In genomic region chr5:134460551-134460950, GRCh38 we compare ENCODE assay signal across 35 cellular contexts. TPM values are rescaled to one million over a fixed set of nuclear protein-coding genes. Genes with fewer than 3 reads are reported as not detected.
A peak's percentile ranks its signal among the peaks of the same experiment; 100 is the strongest.
DNase-seq lines count a peak whose midpoint lies in the region; ATAC-seq, FAIRE-seq and TF ChIP-seq lines count a peak whose summit lies in the region.
"Had no signal": no experiment of that assay in that cellular context is flagged by ENCODE, and none has a peak within 500 bp of the region (broad histone marks: within the 10 kb centered on the region; RNA-seq: fewer than 3 reads in every experiment).

No MANE protein-coding gene starts in this region.

- H3K79me2 ChIP-seq in SK-N-SH (ENCODE audit: insufficient read depth): no peaks in the 10 kb centered on the region
- no peaks in the 10 kb centered on the region for H3K79me2 ChIP-seq in HepG2 (ENCODE audit: insufficient read depth, low read length)
- H3K79me2 ChIP-seq in PC-3 (ENCODE audit: low read length): no peaks in the 10 kb centered on the region

- H3K27ac Mint-ChIP-seq in stimulated activated naive B cell treated with anti-CD40 and anti-IgM and Interleukin-4, amounts not matched to agents 10 μg/mL and 1 μg/mL and 100 μg/mL, for 72 hours: peak overlapping the region; percentile 62
- H3K27ac Mint-ChIP-seq: activated CD4-positive, alpha-beta T cell treated with anti-CD3 and anti-CD28 coated beads for 36 hours; activated T-helper 17 cell treated with anti-CD3 and anti-CD28 coated beads, Interleukin-2, amount 50 U/mL, for 72 hours; B cell; brain; immature natural killer cell had no signal

- no peaks in the 10 kb centered on the region for H3K27me3 ChIP-seq in right atrium auricular region
- no peaks in the 10 kb centered on the region for H3K27me3 ChIP-seq in SK-N-SH (ENCODE audit: insufficient read depth)
- H3K27me3 ChIP-seq in HepG2 (ENCODE audit: control insufficient read depth in 1 of 2, insufficient read depth in 2 of 2, low read length in 2 of 2): peaks cover 0 to 14% of the 10 kb centered on the region in 2 experiments; a peak in 3 of 5 replicates
- no peaks in the 10 kb centered on the region for H3K27me3 ChIP-seq in PC-3 (ENCODE audit: low read length)
- H3K27me3 ChIP-seq: dorsolateral prefrontal cortex, gastroesophageal sphincter, tibial nerve had no signal

- TF ChIP-seq RAD21 in SK-N-SH (IDR thresholded peaks at IDR 0.05; ENCODE audit: low read length) (no peak), HepG2 (CRISPR knock-in tag; IDR thresholded peaks at IDR 0.05) (no peak)

- no peaks in the 10 kb centered on the region for H3K9me2 ChIP-seq in SK-N-SH
- no peaks in the 10 kb centered on the region for H3K9me2 ChIP-seq in PC-3 (replicated peaks; ENCODE audit: low read length)

- H3F3A ChIP-seq in SK-N-SH (replicated peaks; ENCODE audit: insufficient read depth) (peaks cover 6% of the 10 kb centered on the region), PC-3 (ENCODE audit: low read length, unreplicated experiment) (no peaks in the 10 kb centered on the region)

- H4K20me1 ChIP-seq in SK-N-SH (ENCODE audit: insufficient read depth) (no peaks in the 10 kb centered on the region), HepG2 (ENCODE audit: insufficient read depth, low read length) (no peaks in the 10 kb centered on the region), PC-3 (ENCODE audit: low read length) (no peaks in the 10 kb centered on the region)

- TF ChIP-seq CTCF in right atrium auricular region (IDR thresholded peaks at IDR 0.05) (no peak), SK-N-SH (IDR thresholded peaks at IDR 0.05) (no peak), HepG2 (CRISPR knock-in tag; IDR thresholded peaks at IDR 0.05) (no peak), PC-3 (conservative IDR thresholded peaks at IDR 0.05; ENCODE audit: low read depth, low read length) (no peak)

- H3K9me3 ChIP-seq in right atrium auricular region: no peaks in the 10 kb centered on the region
- no peaks in the 10 kb centered on the region for H3K9me3 ChIP-seq in SK-N-SH
- no peaks in the 10 kb centered on the region for H3K9me3 ChIP-seq in HepG2 (ENCODE audit: low read length)
- no peaks in the 10 kb centered on the region for H3K9me3 ChIP-seq in PC-3 (ENCODE audit: low read length)
- H3K9me3 ChIP-seq: gastroesophageal sphincter, HAP-1, tibial nerve had no signal

- H3K9me3 Mint-ChIP-seq in stimulated activated naive B cell treated with anti-CD40 and anti-IgM and Interleukin-4, amounts not matched to agents 10 μg/mL and 1 μg/mL and 100 μg/mL, for 72 hours: no peaks in the 10 kb centered on the region
- H3K9me3 Mint-ChIP-seq: activated T-helper 17 cell treated with anti-CD3 and anti-CD28 coated beads, Interleukin-2, amount 50 U/mL, for 72 hours; immature natural killer cell had no signal

- H3K36me3 ChIP-seq in right atrium auricular region (no peaks in the 10 kb centered on the region), SK-N-SH (replicated peaks in 1 of 2; ENCODE audit: control insufficient read depth in 1 of 2, insufficient read depth in 2 of 2, low read length in 1 of 2) (no peaks in the 10 kb centered on the region), HepG2 (replicated peaks in 1 of 2; ENCODE audit: control insufficient read depth in 1 of 2, insufficient read depth in 2 of 2, low read length in 2 of 2) (no peaks in the 10 kb centered on the region), PC-3 (ENCODE audit: low read depth, low read length) (no peaks in the 10 kb centered on the region)
- H3K36me3 ChIP-seq: gastroesophageal sphincter, HAP-1, tibial nerve had no signal

- no peaks in the 10 kb centered on the region for H3K36me3 Mint-ChIP-seq in stimulated activated naive B cell treated with anti-CD40 and anti-IgM and Interleukin-4, amounts not matched to agents 10 μg/mL and 1 μg/mL and 100 μg/mL, for 72 hours
- H3K36me3 Mint-ChIP-seq: brain, immature natural killer cell had no signal

- H3K27ac ChIP-seq in right atrium auricular region (peak overlapping the region; percentile 80 to 99), SK-N-SH (ENCODE audit: low read depth in 2 of 2, low read length in 1 of 2) (no peak overlapping the region), HepG2 (ENCODE audit: extremely low read length, insufficient read depth, low read length) (no peak overlapping the region), PC-3 (ENCODE audit: low read length) (no peak overlapping the region)
- H3K27ac ChIP-seq: dorsolateral prefrontal cortex, gastroesophageal sphincter, tibial nerve had no signal

- H2AFZ ChIP-seq in SK-N-SH (ENCODE audit: low read depth) (no peak overlapping the region), HepG2 (ENCODE audit: low read length) (no peak overlapping the region), PC-3 (ENCODE audit: low read length) (no peak overlapping the region)

- no peak for TF ChIP-seq POLR2A in HepG2 (IDR thresholded peaks at IDR 0.05; ENCODE audit: insufficient read depth in 1 of 2, low read depth in 2 of 2, low read length in 2 of 2)

- CTCF ChIA-PET in SK-N-SH (lab: Yijun Ruan, JAX) (no interaction called here), HepG2 (lab: Yijun Ruan, JAX; ENCODE audit: low intra/inter-chr PET ratio, low total read pairs) (no interaction called here), PC-3 (lab: Charles Lee) (no interaction called here)

- no peak for ATAC-seq in left ventricle myocardium superior
- ATAC-seq in HepG2: no peak
- ATAC-seq in stimulated activated naive B cell treated with anti-CD40 and anti-IgM and Interleukin-4, amounts not matched to agents 10 μg/mL and 1 μg/mL and 100 μg/mL, for 72 hours (replicated peaks): no peak
- ATAC-seq in PC-3: no peak
- ATAC-seq: activated CD4-positive, alpha-beta T cell treated with anti-CD3 and anti-CD28 coated beads for 36 hours; activated T-helper 17 cell treated with anti-CD3 and anti-CD28 coated beads, Interleukin-2, amount 50 U/mL, for 72 hours; gastroesophageal sphincter; GM12878; left colon; right cardiac atrium had no signal

- no TSS peak for BruUV-seq in HepG2 (replicated peaks; lab: Mats Ljungman, UMichigan)
- no TSS peak for BruUV-seq in PC-3 (replicated peaks; lab: Mats Ljungman, UMichigan)

- H3K4me3 Mint-ChIP-seq in stimulated activated naive B cell treated with anti-CD40 and anti-IgM and Interleukin-4, amounts not matched to agents 10 μg/mL and 1 μg/mL and 100 μg/mL, for 72 hours: no peak overlapping the region
- H3K4me3 Mint-ChIP-seq: activated CD4-positive, alpha-beta T cell treated with anti-CD3 and anti-CD28 coated beads for 36 hours; activated T-helper 17 cell treated with anti-CD3 and anti-CD28 coated beads, Interleukin-2, amount 50 U/mL, for 72 hours; B cell; brain; immature natural killer cell had no signal

- no peak overlapping the region for H3K4me2 ChIP-seq in SK-N-SH
- H3K4me2 ChIP-seq in HepG2 (ENCODE audit: low read depth, low read length): no peak overlapping the region
- H3K4me2 ChIP-seq in PC-3 (ENCODE audit: low read length): no peak overlapping the region

- peaks cover 18 to 43% of the 10 kb centered on the region in 2 donors for H3K4me1 Mint-ChIP-seq in stimulated activated naive B cell treated with anti-CD40 and anti-IgM and Interleukin-4, amounts not matched to agents 10 μg/mL and 1 μg/mL and 100 μg/mL, for 72 hours
- H3K4me1 Mint-ChIP-seq: activated T-helper 17 cell treated with anti-CD3 and anti-CD28 coated beads, Interleukin-2, amount 50 U/mL, for 72 hours; brain had no signal

- intact Hi-C loops in left ventricle myocardium superior (cut with micrococcal nuclease) (no loop called here), HepG2 (cut with micrococcal nuclease; ENCODE audit: unreplicated experiment) (no loop called here), PC-3 (cut with micrococcal nuclease) (no loop called here)

- in situ Hi-C loops in HepG2 (cut with HindIII; ENCODE audit: extremely low pct_ligation_motif_present, low pct_unique_long_range_greater_than_20kb): no loop called here

- DNase-seq in right atrium auricular region (ENCODE audit: low spot score) (no peak), left ventricle myocardium superior (no peak), SK-N-SH (no peak), HepG2 (ENCODE audit: low spot score) (no peak), nucleus accumbens (lab: John Stamatoyannopoulos, UW) (no peak), PC-3 (no peak), T-helper 2 cell (no peak)
- no peak for DNase-seq in stimulated activated naive B cell treated with anti-CD40 and anti-IgM and Interleukin-4, amounts not matched to agents 10 μg/mL and 1 μg/mL and 100 μg/mL, for 72 hours
- DNase-seq: activated CD4-positive, alpha-beta T cell treated with anti-CD3 and anti-CD28 coated beads for 36 hours; activated naive CD4-positive, alpha-beta T cell treated with anti-CD3 and anti-CD28 coated beads, Interleukin-2, amount 50 U/mL, for 16 hours; amniotic stem cell; DMS153; dorsolateral prefrontal cortex; hypothalamus; immature natural killer cell; KBM-7; NCI-H1417; NCI-H2081 treated with DMSO at 0.1 percent for 48 hours; NCI-H2227 treated with DMSO at 0.1 percent for 48 hours; NCI-H526; Right ventricle myocardium superior; stimulated activated CD4-positive, alpha-beta T cell treated with anti-CD3 and anti-CD28 coated beads, Interleukin-12 subunit alpha, Interleukin-12 subunit beta, amount 100 ng/mL, for 4 hours; stimulated activated CD4-positive, alpha-beta T cell treated with anti-CD3 and anti-CD28 coated beads, Interleukin-4, amount 100 ng/mL, for 1 hour had no signal

- POLR2A ChIA-PET in SK-N-SH (lab: Yijun Ruan, JAX): no interaction called here
- POLR2A ChIA-PET in HepG2 (lab: Yijun Ruan, JAX): interaction anchor here (1.6 kb wide), 1 partner anchor 51 kb away, joined by 3 read pairs; no protein-coding TSS in a partner anchor
- POLR2A ChIA-PET in PC-3 (lab: Charles Lee; ENCODE audit: unreplicated experiment): no interaction called here

- no peak for FAIRE-seq in HepG2 (lab: Jason Lieb, UNC)
- FAIRE-seq: A204.1, endometrium, GM12878, HTR-8/SVneo had no signal

- 73% methylated on average over 7 of the region's 8 CpGs for WGBS in SK-N-SH (ENCODE audit: low lambda C conversion rate)
- 27% methylated on average over 7 of the region's 8 CpGs for WGBS in HepG2 (ENCODE audit: low lambda C conversion rate)

- TF ChIP-seq EP300 in SK-N-SH (IDR thresholded peaks at IDR 0.05; ENCODE audit: borderline replicate concordance in 1 of 2, low read depth in 1 of 2, low read length in 1 of 2): no peak
- no peak for TF ChIP-seq EP300 in HepG2 (IDR thresholded peaks at IDR 0.05; ENCODE audit: low read depth in 2 of 2, low read length in 2 of 2)
- no peak for TF ChIP-seq EP300 in HepG2 (CRISPR knock-in tag; IDR thresholded peaks at IDR 0.05; ENCODE audit: borderline replicate concordance)

- no peaks in the 10 kb centered on the region for H3K27me3 Mint-ChIP-seq in stimulated activated naive B cell treated with anti-CD40 and anti-IgM and Interleukin-4, amounts not matched to agents 10 μg/mL and 1 μg/mL and 100 μg/mL, for 72 hours
- H3K27me3 Mint-ChIP-seq: activated CD4-positive, alpha-beta T cell treated with anti-CD3 and anti-CD28 coated beads for 36 hours; activated T-helper 17 cell treated with anti-CD3 and anti-CD28 coated beads, Interleukin-2, amount 50 U/mL, for 72 hours; B cell had no signal

- H3K4me1 ChIP-seq in right atrium auricular region (peaks cover 0 to 58% of the 10 kb centered on the region in 2 donors), SK-N-SH (ENCODE audit: control insufficient read depth in 1 of 2, insufficient read depth in 2 of 2, low read depth in 1 of 2, low read length in 1 of 2) (peaks cover 13 to 23% of the 10 kb centered on the region in 2 experiments; a peak in 3 of 4 replicates), HepG2 (ENCODE audit: insufficient read depth, low read length) (peaks cover 32% of the 10 kb centered on the region), PC-3 (ENCODE audit: insufficient read depth, low read length) (peaks cover 3% of the 10 kb centered on the region; the same call in 1 of the 2 replicates)
- H3K4me1 ChIP-seq: HAP-1 had no signal

- H3K4me3 ChIP-seq in right atrium auricular region (no peak overlapping the region), SK-N-SH (ENCODE audit: low read depth in 2 of 2, low read length in 1 of 2) (no peak overlapping the region), HepG2 (replicated peaks in 1 of 3; ENCODE audit: insufficient read depth in 1 of 3, low read depth in 2 of 3, low read length in 3 of 3) (no peak overlapping the region), PC-3 (ENCODE audit: low read length) (no peak overlapping the region)
- H3K4me3 ChIP-seq: dorsolateral prefrontal cortex, gastroesophageal sphincter, GM12878, HAP-1, tibial nerve had no signal

- H3K9ac ChIP-seq in SK-N-SH (no peak overlapping the region), HepG2 (ENCODE audit: insufficient read depth, low read depth, low read length) (no peak overlapping the region), PC-3 (ENCODE audit: low read length) (no peak overlapping the region)

RNA-seq across cellular contexts. Expression of gene CDKN2AIPNL, which starts 48.9 kb away (rescaled TPM):
- 10 to 100 TPM; 28.2 to 32.8 TPM for total RNA-seq in right atrium auricular region
- total RNA-seq in left ventricle myocardium superior: 46.0 TPM
- polyA plus RNA-seq in SK-N-SH (2012; rRNA removed): 23.3 and 29.4 TPM in 2 replicates
- 32.0 and 35.5 TPM in 2 replicates for polyA plus RNA-seq in SK-N-SH (2012; cell fraction: cytosol; rRNA removed)
- 7.2 and 10.1 TPM in 2 replicates for polyA plus RNA-seq in SK-N-SH (2012; cell fraction: nucleus; rRNA removed)
- total RNA-seq in HepG2 (2016; rRNA removed; fragmentation: Illumina TruSeq; extraction: Trizol): 46.5 and 51.2 TPM in 2 replicates
- 43.9 and 45.2 TPM in 2 replicates for total RNA-seq in HepG2 (2016; cell fraction: cytosol; rRNA removed; fragmentation: Illumina TruSeq; extraction: Trizol; ENCODE audit: low read depth)
- 51.0 and 57.6 TPM in 2 replicates for total RNA-seq in HepG2 (2016; cell fraction: insoluble cytoplasmic fraction; rRNA removed; fragmentation: Illumina TruSeq; extraction: Trizol)
- 82.5 and 85.3 TPM in 2 replicates for total RNA-seq in HepG2 (2016; cell fraction: membrane; rRNA removed; fragmentation: Illumina TruSeq; extraction: Trizol)
- total RNA-seq in HepG2 (2016; cell fraction: nucleus; rRNA removed; fragmentation: Illumina TruSeq; extraction: Trizol): 16.1 and 18.5 TPM in 2 replicates
- 13.5 and 17.4 TPM in 2 replicates for polyA plus RNA-seq in HepG2 (2011; rRNA removed)
- polyA plus RNA-seq in HepG2 (2011; cell fraction: cytosol; rRNA removed): 15.3 and 17.9 TPM in 2 replicates
- 3.4 and 4.0 TPM in 2 replicates for polyA plus RNA-seq in HepG2 (2011; cell fraction: nucleus; rRNA removed)
- 16.4 and 22.9 TPM in 2 replicates for polyA plus RNA-seq in HepG2 (2012)
- polyA plus RNA-seq in HepG2 (2016; cell fraction: cytosol; fragmentation: Illumina TruSeq; extraction: Trizol; ENCODE audit: low read depth): 45.6 and 53.1 TPM in 2 replicates
- polyA plus RNA-seq in HepG2 (2016; cell fraction: insoluble cytoplasmic fraction; fragmentation: Illumina TruSeq; extraction: Trizol; ENCODE audit: low read depth): 52.5 and 57.0 TPM in 2 replicates
- polyA plus RNA-seq in HepG2 (2016; cell fraction: membrane; fragmentation: Illumina TruSeq; extraction: Trizol; ENCODE audit: low read depth): 72.1 and 73.9 TPM in 2 replicates
- polyA plus RNA-seq in HepG2 (2016; cell fraction: nucleus; fragmentation: Illumina TruSeq; extraction: Trizol; ENCODE audit: insufficient read depth, low read depth): 25.5 and 28.1 TPM in 2 replicates
- polyA minus RNA-seq in HepG2 (2011; rRNA and poly(A)+ RNA removed; ENCODE audit: low replicate concordance): 7.8 TPM in 2 replicates
- polyA minus RNA-seq in HepG2 (2011; cell fraction: cytosol; rRNA and poly(A)+ RNA removed): 5.6 and 10.3 TPM in 2 replicates
- polyA minus RNA-seq in HepG2 (2011; cell fraction: nucleus; rRNA and poly(A)+ RNA removed): 5.3 and 6.8 TPM in 2 replicates
- total RNA-seq in PC-3 (2014; rRNA removed): 29.7 and 38.2 TPM in 2 replicates

Comparison
In these comparisons a context has a peak if more than half of its experiments do, and no peak if none do; other contexts are left out.
1. H3K27ac ChIP-seq: peak in right atrium auricular region (2 of 2); none in SK-N-SH (0 of 2), HepG2 (single experiment) and PC-3 (single experiment).